8 cellular contexts compared by ENCODE assay signal in the genomic region with DNA sequence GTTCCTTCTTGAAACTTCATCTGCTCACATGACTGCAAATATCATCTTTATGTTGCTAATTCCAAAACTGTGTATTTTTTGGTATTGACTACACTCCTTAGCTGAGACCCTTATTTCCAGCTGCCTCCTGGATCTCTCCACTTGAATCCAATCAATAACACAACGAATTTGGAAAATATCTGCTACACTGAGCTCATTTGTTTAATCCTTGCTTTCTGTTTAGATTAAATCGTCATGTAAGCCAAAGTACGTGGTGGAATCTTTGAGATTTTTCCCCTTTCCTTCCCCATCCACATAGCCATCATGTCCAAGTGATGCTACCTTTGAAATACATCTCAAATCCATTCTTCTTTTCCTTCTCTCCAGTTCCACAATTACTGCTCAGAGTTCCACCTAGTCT. TPM values are rescaled to one million over a fixed set of nuclear protein-coding genes. Genes with fewer than 3 reads are reported as not detected.
"Had no signal": no experiment of that assay in that cellular context is flagged by ENCODE, and none has a peak within 500 bp of the region (broad histone marks: within the 10 kb centered on the region; RNA-seq: fewer than 3 reads in every experiment).

No MANE protein-coding gene starts in this region.

- H3K4me2 ChIP-seq: GM23338 had no signal

- FAIRE-seq: H1, H54, K562 had no signal

- H3K9me3 Mint-ChIP-seq: GM23338, H9 had no signal

- H3K4me1 Mint-ChIP-seq: GM23338 had no signal

- H3K4me3 ChIP-seq: GM23338, K562 had no signal

- ATAC-seq: GM23338, K562 had no signal

- H2AFZ ChIP-seq: GM23338 had no signal

- H3K27ac Mint-ChIP-seq: GM23338, H9 had no signal

- DNase-seq: H9, HCEC 1CT, IMR-90, KG1 had no signal

- H3K4me3 Mint-ChIP-seq: GM23338, H9 had no signal

RNA-seq across cellular contexts. Expression of a gene that starts 15.6 kb away (rescaled TPM):
- total RNA-seq: IMR-90 had no signal
